20 cellular contexts compared by ENCODE assay signal in genomic region chr13:29038700-29039099, GRCh38.
"Had no signal": no experiment of that assay in that cellular context is flagged by ENCODE, and none has a peak within 500 bp of the region (broad histone marks: within the 10 kb centered on the region; RNA-seq: fewer than 3 reads in every experiment).

No MANE protein-coding gene starts in this region.

- H3K27me3 Mint-ChIP-seq: effector memory CD8-positive, alpha-beta T cell had no signal

- H3K4me3 ChIP-seq: coronary artery, dorsolateral prefrontal cortex, esophagus squamous epithelium, gastrocnemius medialis, heart right ventricle, left lung, lower lobe of right lung, mucosa of descending colon had no signal

- ATAC-seq: effector memory CD8-positive, alpha-beta T cell; gastrocnemius medialis; left lung; left ventricle myocardium superior; lower lobe of right lung; mucosa of descending colon had no signal

- H3K36me3 Mint-ChIP-seq: mesothelial cell of epicardium had no signal

- H3K27ac Mint-ChIP-seq: effector memory CD8-positive, alpha-beta T cell; mesothelial cell of epicardium had no signal

- H3K36me3 ChIP-seq: esophagus squamous epithelium, gastrocnemius medialis, heart right ventricle, left lung, lower lobe of right lung had no signal

- DNase-seq: dermis blood vessel endothelial cell; dorsolateral prefrontal cortex; effector CD4-positive, alpha-beta T cell; effector memory CD8-positive, alpha-beta T cell; esophagus squamous epithelium; foreskin fibroblast; foreskin melanocyte; gastrocnemius medialis; glutamatergic neuron; head of caudate nucleus; heart right ventricle; hippocampal formation; left cardiac atrium; left lung; left ventricle myocardium superior; lower lobe of right lung; mesenchymal stem cell; mucosa of descending colon had no signal

- H3K9me3 ChIP-seq: esophagus squamous epithelium, gastrocnemius medialis, heart right ventricle, lower lobe of right lung had no signal

- H3K4me3 Mint-ChIP-seq: effector memory CD8-positive, alpha-beta T cell; mesothelial cell of epicardium had no signal

- H3K27ac ChIP-seq: coronary artery, dorsolateral prefrontal cortex, esophagus squamous epithelium, gastrocnemius medialis, heart right ventricle, left lung, lower lobe of right lung had no signal

- H3K4me1 Mint-ChIP-seq: mesothelial cell of epicardium had no signal

- H3K4me1 ChIP-seq: esophagus squamous epithelium, gastrocnemius medialis, heart right ventricle, left lung, lower lobe of right lung had no signal

- H3K27me3 ChIP-seq: dorsolateral prefrontal cortex, esophagus squamous epithelium, gastrocnemius medialis, heart right ventricle, left lung had no signal
